ENCODE assay signal across 1 cellular context in the genomic region with DNA sequence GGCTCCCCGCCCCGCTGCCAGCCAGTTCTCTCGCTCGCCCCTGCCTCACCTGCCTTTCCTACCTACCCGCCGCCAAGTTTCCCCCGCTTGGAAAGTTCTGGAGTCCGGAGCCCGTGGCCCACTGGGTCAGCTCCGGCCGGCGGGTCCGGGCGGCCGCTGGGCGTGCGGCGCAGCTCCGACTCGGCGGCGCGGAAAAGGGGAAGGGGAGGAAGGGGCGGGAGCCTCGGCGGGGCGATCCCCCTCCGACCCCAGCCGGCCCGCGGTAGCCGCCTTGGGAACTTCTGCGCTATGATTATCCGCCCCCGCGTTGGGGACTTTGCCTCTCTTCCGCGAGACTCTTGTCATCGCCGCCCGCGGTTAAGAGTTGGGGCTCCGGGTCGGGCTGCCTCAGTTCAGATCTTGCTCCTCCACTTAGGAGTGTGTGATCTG.
TF ChIP-seq lines count a peak whose summit lies in the region.

No MANE protein-coding gene starts in this region.

TF ChIP-seq in GM12878, 131 proteins besides CTCF, POLR2A, EP300 and RAD21 (continued from another document):
- TF ChIP-seq, protein P1, sequence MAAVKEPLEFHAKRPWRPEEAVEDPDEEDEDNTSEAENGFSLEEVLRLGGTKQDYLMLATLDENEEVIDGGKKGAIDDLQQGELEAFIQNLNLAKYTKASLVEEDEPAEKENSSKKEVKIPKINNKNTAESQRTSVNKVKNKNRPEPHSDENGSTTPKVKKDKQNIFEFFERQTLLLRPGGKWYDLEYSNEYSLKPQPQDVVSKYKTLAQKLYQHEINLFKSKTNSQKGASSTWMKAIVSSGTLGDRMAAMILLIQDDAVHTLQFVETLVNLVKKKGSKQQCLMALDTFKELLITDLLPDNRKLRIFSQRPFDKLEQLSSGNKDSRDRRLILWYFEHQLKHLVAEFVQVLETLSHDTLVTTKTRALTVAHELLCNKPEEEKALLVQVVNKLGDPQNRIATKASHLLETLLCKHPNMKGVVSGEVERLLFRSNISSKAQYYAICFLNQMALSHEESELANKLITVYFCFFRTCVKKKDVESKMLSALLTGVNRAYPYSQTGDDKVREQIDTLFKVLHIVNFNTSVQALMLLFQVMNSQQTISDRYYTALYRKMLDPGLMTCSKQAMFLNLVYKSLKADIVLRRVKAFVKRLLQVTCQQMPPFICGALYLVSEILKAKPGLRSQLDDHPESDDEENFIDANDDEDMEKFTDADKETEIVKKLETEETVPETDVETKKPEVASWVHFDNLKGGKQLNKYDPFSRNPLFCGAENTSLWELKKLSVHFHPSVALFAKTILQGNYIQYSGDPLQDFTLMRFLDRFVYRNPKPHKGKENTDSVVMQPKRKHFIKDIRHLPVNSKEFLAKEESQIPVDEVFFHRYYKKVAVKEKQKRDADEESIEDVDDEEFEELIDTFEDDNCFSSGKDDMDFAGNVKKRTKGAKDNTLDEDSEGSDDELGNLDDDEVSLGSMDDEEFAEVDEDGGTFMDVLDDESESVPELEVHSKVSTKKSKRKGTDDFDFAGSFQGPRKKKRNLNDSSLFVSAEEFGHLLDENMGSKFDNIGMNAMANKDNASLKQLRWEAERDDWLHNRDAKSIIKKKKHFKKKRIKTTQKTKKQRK (IDR thresholded peaks at IDR 0.05; ENCODE audit: low read depth, low read length): no peak
- peak; percentile 43; the same call in 1 of the 2 replicates for TF ChIP-seq POLR2AphosphoS5 (IDR thresholded peaks at IDR 0.05; ENCODE audit: low read length)
- TF ChIP-seq, protein P2, sequence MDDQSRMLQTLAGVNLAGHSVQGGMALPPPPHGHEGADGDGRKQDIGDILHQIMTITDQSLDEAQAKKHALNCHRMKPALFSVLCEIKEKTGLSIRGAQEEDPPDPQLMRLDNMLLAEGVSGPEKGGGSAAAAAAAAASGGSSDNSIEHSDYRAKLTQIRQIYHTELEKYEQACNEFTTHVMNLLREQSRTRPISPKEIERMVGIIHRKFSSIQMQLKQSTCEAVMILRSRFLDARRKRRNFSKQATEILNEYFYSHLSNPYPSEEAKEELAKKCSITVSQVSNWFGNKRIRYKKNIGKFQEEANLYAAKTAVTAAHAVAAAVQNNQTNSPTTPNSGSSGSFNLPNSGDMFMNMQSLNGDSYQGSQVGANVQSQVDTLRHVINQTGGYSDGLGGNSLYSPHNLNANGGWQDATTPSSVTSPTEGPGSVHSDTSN (IDR thresholded peaks at IDR 0.05; ENCODE audit: insufficient replicate concordance, low read depth, low read length): no peak
- TF ChIP-seq CBFB (IDR thresholded peaks at IDR 0.05; ENCODE audit: low read depth): no peak
- TF ChIP-seq, protein P3, sequence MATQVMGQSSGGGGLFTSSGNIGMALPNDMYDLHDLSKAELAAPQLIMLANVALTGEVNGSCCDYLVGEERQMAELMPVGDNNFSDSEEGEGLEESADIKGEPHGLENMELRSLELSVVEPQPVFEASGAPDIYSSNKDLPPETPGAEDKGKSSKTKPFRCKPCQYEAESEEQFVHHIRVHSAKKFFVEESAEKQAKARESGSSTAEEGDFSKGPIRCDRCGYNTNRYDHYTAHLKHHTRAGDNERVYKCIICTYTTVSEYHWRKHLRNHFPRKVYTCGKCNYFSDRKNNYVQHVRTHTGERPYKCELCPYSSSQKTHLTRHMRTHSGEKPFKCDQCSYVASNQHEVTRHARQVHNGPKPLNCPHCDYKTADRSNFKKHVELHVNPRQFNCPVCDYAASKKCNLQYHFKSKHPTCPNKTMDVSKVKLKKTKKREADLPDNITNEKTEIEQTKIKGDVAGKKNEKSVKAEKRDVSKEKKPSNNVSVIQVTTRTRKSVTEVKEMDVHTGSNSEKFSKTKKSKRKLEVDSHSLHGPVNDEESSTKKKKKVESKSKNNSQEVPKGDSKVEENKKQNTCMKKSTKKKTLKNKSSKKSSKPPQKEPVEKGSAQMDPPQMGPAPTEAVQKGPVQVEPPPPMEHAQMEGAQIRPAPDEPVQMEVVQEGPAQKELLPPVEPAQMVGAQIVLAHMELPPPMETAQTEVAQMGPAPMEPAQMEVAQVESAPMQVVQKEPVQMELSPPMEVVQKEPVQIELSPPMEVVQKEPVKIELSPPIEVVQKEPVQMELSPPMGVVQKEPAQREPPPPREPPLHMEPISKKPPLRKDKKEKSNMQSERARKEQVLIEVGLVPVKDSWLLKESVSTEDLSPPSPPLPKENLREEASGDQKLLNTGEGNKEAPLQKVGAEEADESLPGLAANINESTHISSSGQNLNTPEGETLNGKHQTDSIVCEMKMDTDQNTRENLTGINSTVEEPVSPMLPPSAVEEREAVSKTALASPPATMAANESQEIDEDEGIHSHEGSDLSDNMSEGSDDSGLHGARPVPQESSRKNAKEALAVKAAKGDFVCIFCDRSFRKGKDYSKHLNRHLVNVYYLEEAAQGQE (IDR thresholded peaks at IDR 0.05; ENCODE audit: low read depth, low read length): no peak
- no peak for TF ChIP-seq ZNF274 (IDR thresholded peaks at IDR 0.05; ENCODE audit: insufficient read depth, insufficient read length)
- no peak for TF ChIP-seq CHD4 (IDR thresholded peaks at IDR 0.05)
- peak; percentile 14; the same call in 1 of the 2 replicates for TF ChIP-seq SMAD5 (IDR thresholded peaks at IDR 0.05; ENCODE audit: low read depth)
- TF ChIP-seq, protein P4, sequence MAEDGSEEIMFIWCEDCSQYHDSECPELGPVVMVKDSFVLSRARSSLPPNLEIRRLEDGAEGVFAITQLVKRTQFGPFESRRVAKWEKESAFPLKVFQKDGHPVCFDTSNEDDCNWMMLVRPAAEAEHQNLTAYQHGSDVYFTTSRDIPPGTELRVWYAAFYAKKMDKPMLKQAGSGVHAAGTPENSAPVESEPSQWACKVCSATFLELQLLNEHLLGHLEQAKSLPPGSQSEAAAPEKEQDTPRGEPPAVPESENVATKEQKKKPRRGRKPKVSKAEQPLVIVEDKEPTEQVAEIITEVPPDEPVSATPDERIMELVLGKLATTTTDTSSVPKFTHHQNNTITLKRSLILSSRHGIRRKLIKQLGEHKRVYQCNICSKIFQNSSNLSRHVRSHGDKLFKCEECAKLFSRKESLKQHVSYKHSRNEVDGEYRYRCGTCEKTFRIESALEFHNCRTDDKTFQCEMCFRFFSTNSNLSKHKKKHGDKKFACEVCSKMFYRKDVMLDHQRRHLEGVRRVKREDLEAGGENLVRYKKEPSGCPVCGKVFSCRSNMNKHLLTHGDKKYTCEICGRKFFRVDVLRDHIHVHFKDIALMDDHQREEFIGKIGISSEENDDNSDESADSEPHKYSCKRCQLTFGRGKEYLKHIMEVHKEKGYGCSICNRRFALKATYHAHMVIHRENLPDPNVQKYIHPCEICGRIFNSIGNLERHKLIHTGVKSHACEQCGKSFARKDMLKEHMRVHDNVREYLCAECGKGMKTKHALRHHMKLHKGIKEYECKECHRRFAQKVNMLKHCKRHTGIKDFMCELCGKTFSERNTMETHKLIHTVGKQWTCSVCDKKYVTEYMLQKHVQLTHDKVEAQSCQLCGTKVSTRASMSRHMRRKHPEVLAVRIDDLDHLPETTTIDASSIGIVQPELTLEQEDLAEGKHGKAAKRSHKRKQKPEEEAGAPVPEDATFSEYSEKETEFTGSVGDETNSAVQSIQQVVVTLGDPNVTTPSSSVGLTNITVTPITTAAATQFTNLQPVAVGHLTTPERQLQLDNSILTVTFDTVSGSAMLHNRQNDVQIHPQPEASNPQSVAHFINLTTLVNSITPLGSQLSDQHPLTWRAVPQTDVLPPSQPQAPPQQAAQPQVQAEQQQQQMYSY (CRISPR knock-in tag; IDR thresholded peaks at IDR 0.05): no peak
- no peak for TF ChIP-seq MXI1 (IDR thresholded peaks at IDR 0.05; ENCODE audit: low read depth, low read length)
